In genomic region chr5:168532471-168532870, GRCh38 we compare ENCODE assay signal across 15 cellular contexts. TPM values are rescaled to one million over a fixed set of nuclear protein-coding genes. Genes with fewer than 3 reads are reported as not detected.
"Had no signal": no experiment of that assay in that cellular context is flagged by ENCODE, and none has a peak within 500 bp of the region (broad histone marks: within the 10 kb centered on the region; RNA-seq: fewer than 3 reads in every experiment).

No MANE protein-coding gene starts in this region.

- DNase-seq: activated CD4-positive, alpha-beta T cell treated with anti-CD3 and anti-CD28 coated beads, Interleukin-2, amount 10 ng/mL, durations not matched to agents 7 days and 5 days; activated CD8-positive, alpha-beta memory T cell treated with anti-CD3 and anti-CD28 coated beads, Interleukin-2, amount 50 U/mL, for 48 hours; activated gamma-delta T cell treated with Interleukin-2 at 50 U/mL for 16 hours; amygdala; body of pancreas; hippocampal formation; kidney glomerular epithelial cell; stimulated activated CD4-positive, alpha-beta T cell treated with anti-CD3 and anti-CD28 coated beads, Interleukin-12 subunit alpha, Interleukin-12 subunit beta, amount 100 ng/mL, for 4 hours; stimulated activated CD4-positive, alpha-beta T cell treated with anti-CD3 and anti-CD28 coated beads, Interleukin-2, amount 100 ng/mL, for 24 hours; upper lobe of right lung had no signal

- H3K4me3 Mint-ChIP-seq: activated CD4-positive, alpha-beta T cell treated with anti-CD3 and anti-CD28 coated beads, Interleukin-2, amount 10 ng/mL, durations not matched to agents 7 days and 5 days; activated naive CD8-positive, alpha-beta T cell; T-helper 2 cell treated with Interferon-gamma antibody and Interleukin-4, amounts not matched to agents 5 μg/mL and 100 μg/mL, for 36 hours had no signal

- H3K9me3 Mint-ChIP-seq: activated CD4-positive, alpha-beta T cell treated with anti-CD3 and anti-CD28 coated beads, Interleukin-2, amount 10 ng/mL, durations not matched to agents 7 days and 5 days; T-helper 2 cell treated with Interferon-gamma antibody and Interleukin-4, amounts not matched to agents 5 μg/mL and 100 μg/mL, for 36 hours had no signal

- H3K27ac ChIP-seq: body of pancreas, esophagus muscularis mucosa, thoracic aorta, upper lobe of right lung had no signal

- H3K9me3 ChIP-seq: body of pancreas, esophagus muscularis mucosa, thoracic aorta, upper lobe of right lung had no signal

- H3K36me3 ChIP-seq: esophagus muscularis mucosa, thoracic aorta, upper lobe of right lung had no signal

- ATAC-seq: body of pancreas, upper lobe of right lung had no signal

- H3K4me1 ChIP-seq: upper lobe of right lung had no signal

- H3K27ac Mint-ChIP-seq: activated CD4-positive, alpha-beta T cell treated with anti-CD3 and anti-CD28 coated beads, Interleukin-2, amount 10 ng/mL, durations not matched to agents 7 days and 5 days; activated naive CD8-positive, alpha-beta T cell; T-helper 2 cell treated with Interferon-gamma antibody and Interleukin-4, amounts not matched to agents 5 μg/mL and 100 μg/mL, for 36 hours had no signal

- H3K4me3 ChIP-seq: body of pancreas, esophagus muscularis mucosa, thoracic aorta, upper lobe of right lung had no signal

RNA-seq across cellular contexts. Expression of gene FBLL1, which starts 3.4 kb away (rescaled TPM):
- total RNA-seq: activated CD4-positive, alpha-beta T cell treated with anti-CD3 and anti-CD28 coated beads, Interleukin-2, amount 10 ng/mL, durations not matched to agents 7 days and 5 days; mesenteric fat pad; thoracic aorta; upper lobe of right lung had no signal
